20 cellular contexts compared by ENCODE assay signal in the genomic region with DNA sequence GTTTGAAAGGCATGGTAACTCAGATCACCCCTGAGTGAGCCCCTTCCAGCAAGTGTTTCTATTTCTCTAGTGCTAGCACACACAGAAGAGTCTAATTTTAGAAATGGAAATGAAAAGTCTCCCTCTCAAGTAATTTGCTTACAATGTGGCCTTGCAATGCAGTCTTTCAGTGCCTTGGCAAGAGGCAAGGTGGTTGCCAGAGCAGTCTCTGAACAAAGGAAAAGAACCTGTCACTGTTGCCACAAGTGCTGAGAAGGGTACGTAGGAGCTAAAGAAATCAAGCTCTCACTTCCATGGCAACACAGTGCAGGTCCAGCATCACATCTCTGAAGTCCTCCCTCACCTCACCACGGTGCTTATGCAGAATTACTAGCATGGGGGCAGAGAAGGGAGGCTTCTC.
DNase-seq lines count a peak whose midpoint lies in the region; ATAC-seq and TF ChIP-seq lines count a peak whose summit lies in the region.
"Had no signal": no experiment of that assay in that cellular context is flagged by ENCODE, and none has a peak within 500 bp of the region (broad histone marks: within the 10 kb centered on the region; RNA-seq: fewer than 3 reads in every experiment).

No MANE protein-coding gene starts in this region.

- DNase-seq in MM.1S (peak; percentile 53), glutamatergic neuron (peak; percentile 15), AG08396 (ENCODE audit: low spot score) (no peak), activated T-cell treated with anti-CD3 and anti-CD28 coated beads for 4 hours (no peak), type B pancreatic cell (ENCODE audit: extremely low spot score, unreplicated experiment) (no peak), inferior parietal cortex (ENCODE audit: extremely low spot score) (no peak)
- DNase-seq: activated CD8-positive, alpha-beta memory T cell treated with anti-CD3 and anti-CD28 coated beads for 24 hours; activated gamma-delta T cell treated with Interleukin-2 at 50 U/mL for 16 hours; Caco-2; GF-D8; immature natural killer cell; mesenchymal stem cell; MG63; NCI-H446 treated with DMSO at 0.1 percent for 48 hours; right lobe of liver; WERI-Rb-1 had no signal

- H3K79me2 ChIP-seq in MM.1S (ENCODE audit: low read length) = no peaks in the 10 kb centered on the region

- no peaks in the 10 kb centered on the region for H3K9me3 ChIP-seq in MM.1S (replicated peaks; ENCODE audit: insufficient read depth, low read length)
- H3K9me3 ChIP-seq: Caco-2, MG63, neutrophil, right lobe of liver, tibial nerve had no signal

- H3K36me3 ChIP-seq in MM.1S (replicated peaks; ENCODE audit: insufficient read depth, low read length) = no peaks in the 10 kb centered on the region
- H3K36me3 ChIP-seq: MG63, neutrophil, right lobe of liver, tibial nerve, WERI-Rb-1 had no signal

- TF ChIP-seq CTCF in MM.1S (IDR thresholded peaks at IDR 0.05; ENCODE audit: low read length) (no peak), glutamatergic neuron (IDR thresholded peaks at IDR 0.05; ENCODE audit: partially characterized antibody, unreplicated experiment) (no peak), type B pancreatic cell (conservative IDR thresholded peaks at IDR 0.05) (no peak)

- peak; percentile 48 for ATAC-seq in GM18511 (IDR thresholded peaks at IDR 0.05; ENCODE audit: unreplicated experiment)
- ATAC-seq in GM21528 (IDR thresholded peaks at IDR 0.05; ENCODE audit: low FRiP score, unreplicated experiment) = peak; percentile 62
- ATAC-seq: right lobe of liver had no signal

- no peak overlapping the region for H3K4me3 Mint-ChIP-seq in glutamatergic neuron (ENCODE audit: unreplicated experiment)
- H3K4me3 Mint-ChIP-seq in type B pancreatic cell = no peak overlapping the region
- H3K4me3 Mint-ChIP-seq: immature natural killer cell had no signal

- no peak overlapping the region for H3K9ac ChIP-seq in MM.1S (ENCODE audit: low read length)

- peaks cover 5% of the 10 kb centered on the region; the same call in 1 of the 2 replicates for H3K4me1 ChIP-seq in MM.1S (ENCODE audit: low read length)
- H3K4me1 ChIP-seq: right lobe of liver, tibial nerve had no signal

- no peaks in the 10 kb centered on the region for H3K4me1 Mint-ChIP-seq in glutamatergic neuron (ENCODE audit: low read depth, unreplicated experiment)
- H3K4me1 Mint-ChIP-seq in type B pancreatic cell (ENCODE audit: unreplicated experiment) = peaks cover 5% of the 10 kb centered on the region
- H3K4me1 Mint-ChIP-seq: immature natural killer cell had no signal

- H3K27ac ChIP-seq in MM.1S (ENCODE audit: low read length) = peak overlapping the region; percentile 7; the same call in 1 of the 2 replicates
- H3K27ac ChIP-seq: neutrophil, right lobe of liver, tibial nerve, WERI-Rb-1 had no signal

- H2AFZ ChIP-seq in MM.1S (ENCODE audit: low read length) = peak overlapping the region; percentile 1

- H4K20me1 ChIP-seq in MM.1S (ENCODE audit: insufficient read depth, low read length) = no peaks in the 10 kb centered on the region

- peak overlapping the region; percentile 36 for H3K27ac Mint-ChIP-seq in glutamatergic neuron (ENCODE audit: unreplicated experiment)
- no peak overlapping the region for H3K27ac Mint-ChIP-seq in type B pancreatic cell
- H3K27ac Mint-ChIP-seq: immature natural killer cell had no signal

- H3K27me3 ChIP-seq in MM.1S (replicated peaks; ENCODE audit: insufficient read depth, low read length) = no peaks in the 10 kb centered on the region
- H3K27me3 ChIP-seq: MG63, neutrophil, right lobe of liver, tibial nerve had no signal

- H3K9me3 Mint-ChIP-seq in glutamatergic neuron (ENCODE audit: unreplicated experiment) = no peaks in the 10 kb centered on the region
- no peaks in the 10 kb centered on the region for H3K9me3 Mint-ChIP-seq in type B pancreatic cell

- H3K4me2 ChIP-seq in MM.1S (ENCODE audit: low read depth, low read length) = peak overlapping the region; percentile 21; the same call in 1 of the 2 replicates

- no peaks in the 10 kb centered on the region for H3F3A ChIP-seq in MM.1S (ENCODE audit: insufficient read depth, low read length)

- H3K36me3 Mint-ChIP-seq in glutamatergic neuron (ENCODE audit: unreplicated experiment) (no peaks in the 10 kb centered on the region), type B pancreatic cell (no peaks in the 10 kb centered on the region)
- H3K36me3 Mint-ChIP-seq: immature natural killer cell had no signal

- H3K27me3 Mint-ChIP-seq in glutamatergic neuron (ENCODE audit: unreplicated experiment) (peaks cover 3% of the 10 kb centered on the region), type B pancreatic cell (no peaks in the 10 kb centered on the region)

- H3K9me2 ChIP-seq in MM.1S (replicated peaks; ENCODE audit: insufficient read depth, low read length) = no peaks in the 10 kb centered on the region

- no peak overlapping the region for H3K4me3 ChIP-seq in MM.1S (ENCODE audit: low read length)
- H3K4me3 ChIP-seq: MG63, right lobe of liver, tibial nerve had no signal

Comparison
In these comparisons a context has a peak if more than half of its experiments do, and no peak if none do; other contexts are left out.
1. DNase-seq: peak in MM.1S (single experiment) and glutamatergic neuron (single experiment); none in AG08396 (single experiment), activated T-cell treated with anti-CD3 and anti-CD28 coated beads for 4 hours (single experiment), type B pancreatic cell (single experiment) and inferior parietal cortex (single experiment).